ENCODE assay signal across 1 cellular context in the genomic region with DNA sequence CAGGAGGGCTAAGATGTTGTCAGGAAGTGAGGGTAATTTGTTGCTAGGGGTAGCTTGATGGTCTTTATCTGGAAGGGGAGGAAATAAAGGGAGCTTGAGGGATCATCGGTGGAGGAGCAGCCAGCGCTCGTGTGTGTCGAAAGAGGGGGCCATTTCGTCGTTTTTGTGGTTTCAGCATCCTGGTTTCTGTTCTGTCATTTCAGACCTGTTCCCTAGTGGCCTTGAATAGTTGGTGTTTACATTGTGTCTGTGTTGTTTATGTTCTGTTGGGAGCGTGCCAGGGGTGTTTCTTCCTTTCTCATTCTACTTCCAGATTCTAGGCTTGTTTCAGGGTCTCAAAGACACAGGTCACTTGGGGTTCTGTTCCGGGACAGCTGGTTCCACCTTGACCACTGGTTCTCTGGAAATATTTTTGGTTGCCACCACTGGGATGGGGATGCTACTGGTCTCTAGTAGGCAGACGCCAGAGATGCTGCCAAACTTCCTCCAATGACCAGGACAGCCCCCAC.
A peak's percentile ranks its signal among the peaks of the same experiment; 100 is the strongest.
TF ChIP-seq lines count a peak whose summit lies in the region.

No MANE protein-coding gene starts in this region.

TF ChIP-seq in HepG2, 621 proteins besides CTCF, POLR2A, EP300 and RAD21 (continued from another document and continues in another):
- TF ChIP-seq, protein P1, sequence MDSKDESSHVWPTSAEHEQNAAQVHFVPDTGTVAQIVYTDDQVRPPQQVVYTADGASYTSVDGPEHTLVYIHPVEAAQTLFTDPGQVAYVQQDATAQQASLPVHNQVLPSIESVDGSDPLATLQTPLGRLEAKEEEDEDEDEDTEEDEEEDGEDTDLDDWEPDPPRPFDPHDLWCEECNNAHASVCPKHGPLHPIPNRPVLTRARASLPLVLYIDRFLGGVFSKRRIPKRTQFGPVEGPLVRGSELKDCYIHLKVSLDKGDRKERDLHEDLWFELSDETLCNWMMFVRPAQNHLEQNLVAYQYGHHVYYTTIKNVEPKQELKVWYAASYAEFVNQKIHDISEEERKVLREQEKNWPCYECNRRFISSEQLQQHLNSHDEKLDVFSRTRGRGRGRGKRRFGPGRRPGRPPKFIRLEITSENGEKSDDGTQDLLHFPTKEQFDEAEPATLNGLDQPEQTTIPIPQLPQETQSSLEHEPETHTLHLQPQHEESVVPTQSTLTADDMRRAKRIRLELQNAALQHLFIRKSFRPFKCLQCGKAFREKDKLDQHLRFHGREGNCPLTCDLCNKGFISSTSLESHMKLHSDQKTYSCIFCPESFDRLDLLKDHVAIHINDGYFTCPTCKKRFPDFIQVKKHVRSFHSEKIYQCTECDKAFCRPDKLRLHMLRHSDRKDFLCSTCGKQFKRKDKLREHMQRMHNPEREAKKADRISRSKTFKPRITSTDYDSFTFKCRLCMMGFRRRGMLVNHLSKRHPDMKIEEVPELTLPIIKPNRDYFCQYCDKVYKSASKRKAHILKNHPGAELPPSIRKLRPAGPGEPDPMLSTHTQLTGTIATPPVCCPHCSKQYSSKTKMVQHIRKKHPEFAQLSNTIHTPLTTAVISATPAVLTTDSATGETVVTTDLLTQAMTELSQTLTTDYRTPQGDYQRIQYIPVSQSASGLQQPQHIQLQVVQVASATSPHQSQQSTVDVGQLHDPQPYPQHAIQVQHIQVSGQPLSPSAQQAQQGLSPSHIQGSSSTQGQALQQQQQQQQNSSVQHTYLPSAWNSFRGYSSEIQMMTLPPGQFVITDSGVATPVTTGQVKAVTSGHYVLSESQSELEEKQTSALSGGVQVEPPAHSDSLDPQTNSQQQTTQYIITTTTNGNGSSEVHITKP (CRISPR knock-in tag; IDR thresholded peaks at IDR 0.05; ENCODE audit: low read depth), result no peak
- TF ChIP-seq PITX1 (CRISPR knock-in tag; IDR thresholded peaks at IDR 0.05) (0 out of 2 replicates have a peak, but pooled peaks have one; percentile 18), HOXA3 (CRISPR knock-in tag; IDR thresholded peaks at IDR 0.05) (peak; percentile 21; the same call in 1 of the 2 replicates), ZNF607 (CRISPR knock-in tag; IDR thresholded peaks at IDR 0.05; ENCODE audit: borderline replicate concordance) (peak; percentile 42; the same call in 1 of the 2 replicates), KLF12 (CRISPR knock-in tag; IDR thresholded peaks at IDR 0.05; ENCODE audit: borderline replicate concordance) (no peak), KDM3A (CRISPR knock-in tag; IDR thresholded peaks at IDR 0.05; ENCODE audit: low read depth) (no peak; the same call in 1 of the 2 replicates), IRF2 (CRISPR knock-in tag; IDR thresholded peaks at IDR 0.05) (peak; percentile 43; the same call in 1 of the 2 replicates), CBX5 (CRISPR knock-in tag; IDR thresholded peaks at IDR 0.05; ENCODE audit: borderline replicate concordance) (peak; percentile 55; the same call in 1 of the 2 replicates), MTA1 (CRISPR knock-in tag; IDR thresholded peaks at IDR 0.05; ENCODE audit: borderline replicate concordance) (no peak), BCL6 (CRISPR knock-in tag; IDR thresholded peaks at IDR 0.05) (0 out of 2 replicates have a peak, but pooled peaks have one; percentile 28), FOXO1 (CRISPR knock-in tag; IDR thresholded peaks at IDR 0.05) (peak; percentile 89; the same call in 1 of the 2 replicates), KDM2A (CRISPR knock-in tag; IDR thresholded peaks at IDR 0.05; ENCODE audit: borderline replicate concordance, low read depth) (0 out of 2 replicates have a peak, but pooled peaks have one; percentile 34), SOX13 (IDR thresholded peaks at IDR 0.05) (no peak), SOX13 (CRISPR knock-in tag; conservative IDR thresholded peaks at IDR 0.05 in 1 of 2, IDR thresholded peaks at IDR 0.05 in 1 of 2) (peak in 1 of 2 experiments; percentile 66; a peak in 1 of 4 replicates), CREB1 (IDR thresholded peaks at IDR 0.05) (no peak), CREB1 (CRISPR knock-in tag; IDR thresholded peaks at IDR 0.05) (no peak), SMAD3 (CRISPR knock-in tag; IDR thresholded peaks at IDR 0.05) (peak; percentile 79; the same call in 1 of the 2 replicates), GABPB1 (CRISPR knock-in tag; IDR thresholded peaks at IDR 0.05) (peak; percentile 51; the same call in 1 of the 2 replicates), ZNF441 (CRISPR knock-in tag; IDR thresholded peaks at IDR 0.05; ENCODE audit: borderline replicate concordance) (peak; percentile 53; the same call in 1 of the 2 replicates), CREM (IDR thresholded peaks at IDR 0.05) (no peak), CREM (CRISPR knock-in tag; IDR thresholded peaks at IDR 0.05) (no peak), ZNF12 (CRISPR knock-in tag; IDR thresholded peaks at IDR 0.05) (no peak), ZNF30 (CRISPR knock-in tag; IDR thresholded peaks at IDR 0.05) (no peak), TCF7 (IDR thresholded peaks at IDR 0.05; ENCODE audit: low read depth) (no peak), ZNF577 (CRISPR knock-in tag; IDR thresholded peaks at IDR 0.05; ENCODE audit: borderline replicate concordance, low read depth) (no peak), KLF11 (CRISPR knock-in tag; IDR thresholded peaks at IDR 0.05) (0 out of 2 replicates have a peak, but pooled peaks have one; percentile 29), ZNF704 (CRISPR knock-in tag; IDR thresholded peaks at IDR 0.05; ENCODE audit: borderline replicate concordance) (no peak), ZNF572 (CRISPR knock-in tag; IDR thresholded peaks at IDR 0.05) (no peak), NONO (IDR thresholded peaks at IDR 0.05) (no peak), NONO (CRISPR knock-in tag; conservative IDR thresholded peaks at IDR 0.05) (no peak), FOXK2 (IDR thresholded peaks at IDR 0.05) (peak; percentile 97), ZNF552 (CRISPR knock-in tag; IDR thresholded peaks at IDR 0.05; ENCODE audit: borderline replicate concordance) (no peak), SPEN (CRISPR knock-in tag; IDR thresholded peaks at IDR 0.05; ENCODE audit: low read depth) (peak; percentile 40; the same call in 1 of the 2 replicates), RFX5 (IDR thresholded peaks at IDR 0.05; ENCODE audit: low read depth, low read length) (0 out of 2 replicates have a peak, but pooled peaks have one; percentile 49), ZNF317 (CRISPR knock-in tag; IDR thresholded peaks at IDR 0.05) (peak; percentile 35; the same call in 1 of the 2 replicates)
- TF ChIP-seq, protein P2, sequence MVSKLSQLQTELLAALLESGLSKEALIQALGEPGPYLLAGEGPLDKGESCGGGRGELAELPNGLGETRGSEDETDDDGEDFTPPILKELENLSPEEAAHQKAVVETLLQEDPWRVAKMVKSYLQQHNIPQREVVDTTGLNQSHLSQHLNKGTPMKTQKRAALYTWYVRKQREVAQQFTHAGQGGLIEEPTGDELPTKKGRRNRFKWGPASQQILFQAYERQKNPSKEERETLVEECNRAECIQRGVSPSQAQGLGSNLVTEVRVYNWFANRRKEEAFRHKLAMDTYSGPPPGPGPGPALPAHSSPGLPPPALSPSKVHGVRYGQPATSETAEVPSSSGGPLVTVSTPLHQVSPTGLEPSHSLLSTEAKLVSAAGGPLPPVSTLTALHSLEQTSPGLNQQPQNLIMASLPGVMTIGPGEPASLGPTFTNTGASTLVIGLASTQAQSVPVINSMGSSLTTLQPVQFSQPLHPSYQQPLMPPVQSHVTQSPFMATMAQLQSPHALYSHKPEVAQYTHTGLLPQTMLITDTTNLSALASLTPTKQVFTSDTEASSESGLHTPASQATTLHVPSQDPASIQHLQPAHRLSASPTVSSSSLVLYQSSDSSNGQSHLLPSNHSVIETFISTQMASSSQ (IDR thresholded peaks at IDR 0.05; ENCODE audit: low read depth), result no peak
- TF ChIP-seq, protein P2 (CRISPR knock-in tag; IDR thresholded peaks at IDR 0.05; ENCODE audit: borderline replicate concordance), result no peak
- TF ChIP-seq, protein P3, sequence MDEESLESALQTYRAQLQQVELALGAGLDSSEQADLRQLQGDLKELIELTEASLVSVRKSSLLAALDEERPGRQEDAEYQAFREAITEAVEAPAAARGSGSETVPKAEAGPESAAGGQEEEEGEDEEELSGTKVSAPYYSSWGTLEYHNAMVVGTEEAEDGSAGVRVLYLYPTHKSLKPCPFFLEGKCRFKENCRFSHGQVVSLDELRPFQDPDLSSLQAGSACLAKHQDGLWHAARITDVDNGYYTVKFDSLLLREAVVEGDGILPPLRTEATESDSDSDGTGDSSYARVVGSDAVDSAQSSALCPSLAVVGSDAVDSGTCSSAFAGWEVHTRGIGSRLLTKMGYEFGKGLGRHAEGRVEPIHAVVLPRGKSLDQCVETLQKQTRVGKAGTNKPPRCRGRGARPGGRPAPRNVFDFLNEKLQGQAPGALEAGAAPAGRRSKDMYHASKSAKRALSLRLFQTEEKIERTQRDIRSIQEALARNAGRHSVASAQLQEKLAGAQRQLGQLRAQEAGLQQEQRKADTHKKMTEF (CRISPR knock-in tag; IDR thresholded peaks at IDR 0.05), result peak; percentile 79
- TF ChIP-seq, protein P4, sequence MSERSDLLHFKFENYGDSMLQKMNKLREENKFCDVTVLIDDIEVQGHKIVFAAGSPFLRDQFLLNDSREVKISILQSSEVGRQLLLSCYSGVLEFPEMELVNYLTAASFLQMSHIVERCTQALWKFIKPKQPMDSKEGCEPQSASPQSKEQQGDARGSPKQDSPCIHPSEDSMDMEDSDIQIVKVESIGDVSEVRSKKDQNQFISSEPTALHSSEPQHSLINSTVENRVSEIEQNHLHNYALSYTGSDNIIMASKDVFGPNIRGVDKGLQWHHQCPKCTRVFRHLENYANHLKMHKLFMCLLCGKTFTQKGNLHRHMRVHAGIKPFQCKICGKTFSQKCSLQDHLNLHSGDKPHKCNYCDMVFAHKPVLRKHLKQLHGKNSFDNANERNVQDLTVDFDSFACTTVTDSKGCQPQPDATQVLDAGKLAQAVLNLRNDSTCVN (CRISPR knock-in tag; IDR thresholded peaks at IDR 0.05; ENCODE audit: borderline replicate concordance), result peak; percentile 47; the same call in 1 of the 2 replicates
- TF ChIP-seq, protein P5, sequence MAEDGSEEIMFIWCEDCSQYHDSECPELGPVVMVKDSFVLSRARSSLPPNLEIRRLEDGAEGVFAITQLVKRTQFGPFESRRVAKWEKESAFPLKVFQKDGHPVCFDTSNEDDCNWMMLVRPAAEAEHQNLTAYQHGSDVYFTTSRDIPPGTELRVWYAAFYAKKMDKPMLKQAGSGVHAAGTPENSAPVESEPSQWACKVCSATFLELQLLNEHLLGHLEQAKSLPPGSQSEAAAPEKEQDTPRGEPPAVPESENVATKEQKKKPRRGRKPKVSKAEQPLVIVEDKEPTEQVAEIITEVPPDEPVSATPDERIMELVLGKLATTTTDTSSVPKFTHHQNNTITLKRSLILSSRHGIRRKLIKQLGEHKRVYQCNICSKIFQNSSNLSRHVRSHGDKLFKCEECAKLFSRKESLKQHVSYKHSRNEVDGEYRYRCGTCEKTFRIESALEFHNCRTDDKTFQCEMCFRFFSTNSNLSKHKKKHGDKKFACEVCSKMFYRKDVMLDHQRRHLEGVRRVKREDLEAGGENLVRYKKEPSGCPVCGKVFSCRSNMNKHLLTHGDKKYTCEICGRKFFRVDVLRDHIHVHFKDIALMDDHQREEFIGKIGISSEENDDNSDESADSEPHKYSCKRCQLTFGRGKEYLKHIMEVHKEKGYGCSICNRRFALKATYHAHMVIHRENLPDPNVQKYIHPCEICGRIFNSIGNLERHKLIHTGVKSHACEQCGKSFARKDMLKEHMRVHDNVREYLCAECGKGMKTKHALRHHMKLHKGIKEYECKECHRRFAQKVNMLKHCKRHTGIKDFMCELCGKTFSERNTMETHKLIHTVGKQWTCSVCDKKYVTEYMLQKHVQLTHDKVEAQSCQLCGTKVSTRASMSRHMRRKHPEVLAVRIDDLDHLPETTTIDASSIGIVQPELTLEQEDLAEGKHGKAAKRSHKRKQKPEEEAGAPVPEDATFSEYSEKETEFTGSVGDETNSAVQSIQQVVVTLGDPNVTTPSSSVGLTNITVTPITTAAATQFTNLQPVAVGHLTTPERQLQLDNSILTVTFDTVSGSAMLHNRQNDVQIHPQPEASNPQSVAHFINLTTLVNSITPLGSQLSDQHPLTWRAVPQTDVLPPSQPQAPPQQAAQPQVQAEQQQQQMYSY (CRISPR knock-in tag; IDR thresholded peaks at IDR 0.05), result no peak
- TF ChIP-seq, protein P6, sequence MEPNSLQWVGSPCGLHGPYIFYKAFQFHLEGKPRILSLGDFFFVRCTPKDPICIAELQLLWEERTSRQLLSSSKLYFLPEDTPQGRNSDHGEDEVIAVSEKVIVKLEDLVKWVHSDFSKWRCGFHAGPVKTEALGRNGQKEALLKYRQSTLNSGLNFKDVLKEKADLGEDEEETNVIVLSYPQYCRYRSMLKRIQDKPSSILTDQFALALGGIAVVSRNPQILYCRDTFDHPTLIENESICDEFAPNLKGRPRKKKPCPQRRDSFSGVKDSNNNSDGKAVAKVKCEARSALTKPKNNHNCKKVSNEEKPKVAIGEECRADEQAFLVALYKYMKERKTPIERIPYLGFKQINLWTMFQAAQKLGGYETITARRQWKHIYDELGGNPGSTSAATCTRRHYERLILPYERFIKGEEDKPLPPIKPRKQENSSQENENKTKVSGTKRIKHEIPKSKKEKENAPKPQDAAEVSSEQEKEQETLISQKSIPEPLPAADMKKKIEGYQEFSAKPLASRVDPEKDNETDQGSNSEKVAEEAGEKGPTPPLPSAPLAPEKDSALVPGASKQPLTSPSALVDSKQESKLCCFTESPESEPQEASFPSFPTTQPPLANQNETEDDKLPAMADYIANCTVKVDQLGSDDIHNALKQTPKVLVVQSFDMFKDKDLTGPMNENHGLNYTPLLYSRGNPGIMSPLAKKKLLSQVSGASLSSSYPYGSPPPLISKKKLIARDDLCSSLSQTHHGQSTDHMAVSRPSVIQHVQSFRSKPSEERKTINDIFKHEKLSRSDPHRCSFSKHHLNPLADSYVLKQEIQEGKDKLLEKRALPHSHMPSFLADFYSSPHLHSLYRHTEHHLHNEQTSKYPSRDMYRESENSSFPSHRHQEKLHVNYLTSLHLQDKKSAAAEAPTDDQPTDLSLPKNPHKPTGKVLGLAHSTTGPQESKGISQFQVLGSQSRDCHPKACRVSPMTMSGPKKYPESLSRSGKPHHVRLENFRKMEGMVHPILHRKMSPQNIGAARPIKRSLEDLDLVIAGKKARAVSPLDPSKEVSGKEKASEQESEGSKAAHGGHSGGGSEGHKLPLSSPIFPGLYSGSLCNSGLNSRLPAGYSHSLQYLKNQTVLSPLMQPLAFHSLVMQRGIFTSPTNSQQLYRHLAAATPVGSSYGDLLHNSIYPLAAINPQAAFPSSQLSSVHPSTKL (CRISPR knock-in tag; IDR thresholded peaks at IDR 0.05), result peak; percentile 90
